Comparison of ENCODE assay signal across 23 cellular contexts in the genomic region with DNA sequence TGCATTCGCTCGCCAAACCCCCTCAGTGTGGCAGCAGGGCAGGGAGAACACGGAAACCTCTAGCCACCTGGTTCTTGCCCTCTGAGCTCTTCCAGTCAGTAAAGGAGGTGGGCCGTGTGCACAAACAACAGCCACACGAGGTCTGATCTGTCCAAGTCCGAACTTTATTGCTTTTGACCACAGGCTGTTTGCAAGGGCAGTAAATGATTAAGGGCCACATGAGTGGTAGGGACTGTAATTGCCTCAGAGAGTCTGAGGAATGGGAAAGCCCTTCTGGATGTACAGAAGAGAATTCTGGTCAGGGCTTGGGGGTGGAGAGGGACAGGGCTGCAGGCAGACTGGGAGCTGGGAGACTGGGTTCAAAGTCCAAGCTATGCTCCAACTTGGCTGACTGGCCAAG.
"Had no signal": no experiment of that assay in that cellular context is flagged by ENCODE, and none has a peak within 500 bp of the region (broad histone marks: within the 10 kb centered on the region; RNA-seq: fewer than 3 reads in every experiment).

No MANE protein-coding gene starts in this region.

- H3K9me3 Mint-ChIP-seq: dendritic cell treated with granulocyte-macrophage colony-stimulating factor and Interleukin-4, amounts not matched to agents 40 ng/mL and 50 ng/mL, for 4 days; effector memory CD8-positive, alpha-beta T cell; memory B cell; nephron; stimulated activated memory B cell treated with anti-CD40 and anti-IgM and Interleukin-4, amounts not matched to agents 10 μg/mL and 1 μg/mL and 100 μg/mL, for 72 hours; stimulated activated naive CD8-positive, alpha-beta T cell treated with anti-CD3 and anti-CD28 coated beads, Interleukin-15, Interleukin-2, amounts not matched to agents 100 ng/mL and 50 ng/mL, for 24 hours had no signal

- H3K27ac Mint-ChIP-seq: dendritic cell treated with granulocyte-macrophage colony-stimulating factor and Interleukin-4, amounts not matched to agents 40 ng/mL and 50 ng/mL, for 4 days; effector memory CD8-positive, alpha-beta T cell; memory B cell; nephron; stimulated activated memory B cell treated with anti-CD40 and anti-IgM and Interleukin-4, amounts not matched to agents 10 μg/mL and 1 μg/mL and 100 μg/mL, for 72 hours; stimulated activated naive CD8-positive, alpha-beta T cell treated with anti-CD3 and anti-CD28 coated beads, Interleukin-15, Interleukin-2, amounts not matched to agents 100 ng/mL and 50 ng/mL, for 24 hours had no signal

- H3K4me1 ChIP-seq: heart left ventricle, left ventricle myocardium inferior, lower lobe of right lung, testis, tibial nerve, upper lobe of right lung, vagina had no signal

- H3K36me3 Mint-ChIP-seq: memory B cell; naive B cell; stimulated activated memory B cell treated with anti-CD40 and anti-IgM and Interleukin-4, amounts not matched to agents 10 μg/mL and 1 μg/mL and 100 μg/mL, for 72 hours had no signal

- H3K4me3 Mint-ChIP-seq: dendritic cell treated with granulocyte-macrophage colony-stimulating factor and Interleukin-4, amounts not matched to agents 40 ng/mL and 50 ng/mL, for 4 days; effector memory CD8-positive, alpha-beta T cell; memory B cell; nephron; stimulated activated memory B cell treated with anti-CD40 and anti-IgM and Interleukin-4, amounts not matched to agents 10 μg/mL and 1 μg/mL and 100 μg/mL, for 72 hours; stimulated activated naive CD8-positive, alpha-beta T cell treated with anti-CD3 and anti-CD28 coated beads, Interleukin-15, Interleukin-2, amounts not matched to agents 100 ng/mL and 50 ng/mL, for 24 hours had no signal

- DNase-seq: cerebellar nuclear complex; effector memory CD8-positive, alpha-beta T cell; foreskin melanocyte; heart left ventricle; hippocampal formation; left ventricle myocardium inferior; lower lobe of right lung; midbrain; naive B cell; right cardiac atrium; stimulated activated CD4-positive, alpha-beta T cell treated with anti-CD3 and anti-CD28 coated beads, Interleukin-4, amount 100 ng/mL, for 24 hours; testis; upper lobe of right lung had no signal

- H3K4me3 ChIP-seq: heart left ventricle, left ventricle myocardium inferior, lower lobe of right lung, testis, tibial nerve, upper lobe of right lung, vagina had no signal

- H3K9me3 ChIP-seq: heart left ventricle, left ventricle myocardium inferior, lower lobe of right lung, neutrophil, testis, tibial nerve, upper lobe of right lung, vagina had no signal

- H3K27me3 ChIP-seq: testis, vagina had no signal

- H3K27ac ChIP-seq: heart left ventricle, left ventricle myocardium inferior, lower lobe of right lung, neutrophil, testis, tibial nerve, upper lobe of right lung, vagina had no signal

- H3K4me1 Mint-ChIP-seq: memory B cell; naive B cell; stimulated activated memory B cell treated with anti-CD40 and anti-IgM and Interleukin-4, amounts not matched to agents 10 μg/mL and 1 μg/mL and 100 μg/mL, for 72 hours had no signal

- FAIRE-seq: colon, islet of Langerhans had no signal

- H3K36me3 ChIP-seq: heart left ventricle, left ventricle myocardium inferior, lower lobe of right lung, neutrophil, tibial nerve, upper lobe of right lung, vagina had no signal

- ATAC-seq: effector memory CD8-positive, alpha-beta T cell; heart left ventricle; lower lobe of right lung; right cardiac atrium; stimulated activated memory B cell treated with anti-CD40 and anti-IgM and Interleukin-4, amounts not matched to agents 10 μg/mL and 1 μg/mL and 100 μg/mL, for 72 hours; upper lobe of right lung had no signal
